8 cellular contexts compared by ENCODE assay signal in genomic region chr15:60507596-60508424, GRCh38.
DNase-seq lines count a peak whose midpoint lies in the region; ATAC-seq and TF ChIP-seq lines count a peak whose summit lies in the region.

No MANE protein-coding gene starts in this region.

- peak overlapping the region; percentile 40 for H3K4me3 Mint-ChIP-seq in central memory CD8-positive, alpha-beta T cell

- H3K36me3 Mint-ChIP-seq in central memory CD8-positive, alpha-beta T cell (ENCODE audit: insufficient read depth): peaks cover 60% of the 10 kb centered on the region

- peak overlapping the region; percentile 88 for H3K27ac Mint-ChIP-seq in central memory CD8-positive, alpha-beta T cell (ENCODE audit: low read depth)

- no peaks in the 10 kb centered on the region for H3K27me3 Mint-ChIP-seq in central memory CD8-positive, alpha-beta T cell

- TF ChIP-seq POLR2A in NB4 (IDR thresholded peaks at IDR 0.05; ENCODE audit: extremely low read depth, insufficient read length): no peak

- TF ChIP-seq CTCF in GM12875 (IDR thresholded peaks at IDR 0.05; ENCODE audit: borderline replicate concordance, insufficient read depth, low read depth, low read length): peak; percentile 79
- peak; percentile 86 for TF ChIP-seq CTCF in NB4 (IDR thresholded peaks at IDR 0.05; ENCODE audit: low read depth, low read length)

- H3K9me3 Mint-ChIP-seq in central memory CD8-positive, alpha-beta T cell: no peaks in the 10 kb centered on the region

- H3K4me3 ChIP-seq in GM12875 (ENCODE audit: low read depth, low read length) (peak overlapping the region; percentile 5), NB4 (ENCODE audit: low read depth, low read length) (no peak overlapping the region)

- DNase-seq in AG08395 (ENCODE audit: low spot score): peak; percentile 73
- DNase-seq in NB4 (ENCODE audit: low read depth): peak; percentile 67
- DNase-seq in T-helper 1 cell: peak in 4 of 5 donors; percentile 21 to 80 (median 49)
- DNase-seq in central memory CD8-positive, alpha-beta T cell (ENCODE audit: low spot score in 2 of 2): peak in 1 of 2 donors; percentile 61
- peak; percentile 74 for DNase-seq in kidney glomerular epithelial cell (lab: John Stamatoyannopoulos, UW)
- peak in 5 of 6 experiments; percentile 37 to 79 (median 58) for DNase-seq in stimulated activated naive CD4-positive, alpha-beta T cell (lab: John Stamatoyannopoulos, UW)

- H3K4me1 Mint-ChIP-seq in central memory CD8-positive, alpha-beta T cell: peaks cover 25% of the 10 kb centered on the region

- peak; percentile 81 for ATAC-seq in HG02642 (IDR thresholded peaks at IDR 0.05; ENCODE audit: poor library complexity, unreplicated experiment)
- ATAC-seq in central memory CD8-positive, alpha-beta T cell (replicated peaks; ENCODE audit: extremely low read depth, poor library complexity, severe bottlenecking): peak; percentile 81
